In genomic region chr22:45223304-45224117, GRCh38 we compare ENCODE assay signal across 18 cellular contexts. TPM values are rescaled to one million over a fixed set of nuclear protein-coding genes. Genes with fewer than 3 reads are reported as not detected.
DNase-seq lines count a peak whose midpoint lies in the region; ATAC-seq and TF ChIP-seq lines count a peak whose summit lies in the region.
"Had no signal": no experiment of that assay in that cellular context is flagged by ENCODE, and none has a peak within 500 bp of the region (broad histone marks: within the 10 kb centered on the region; RNA-seq: fewer than 3 reads in every experiment).

No MANE protein-coding gene starts in this region.

- H4K20me1 ChIP-seq in SK-N-SH (ENCODE audit: insufficient read depth), result peaks cover 25% of the 10 kb centered on the region

- no peak overlapping the region for H3K27ac ChIP-seq in SK-N-SH (ENCODE audit: low read depth in 2 of 2, low read length in 1 of 2)
- H3K27ac ChIP-seq in substantia nigra (ENCODE audit: low read depth, low read length, poor library complexity, severe bottlenecking), result peak overlapping the region; percentile 97
- H3K27ac ChIP-seq: A549, C4-2B, upper lobe of left lung had no signal

- 63% methylated on average over 5 of the region's 5 CpGs for WGBS in SK-N-SH (ENCODE audit: low lambda C conversion rate)

- CTCF ChIA-PET in SK-N-SH (lab: Yijun Ruan, JAX), result no interaction called here

- no peak overlapping the region for H3K4me3 ChIP-seq in SK-N-SH (ENCODE audit: low read depth in 2 of 2, low read length in 1 of 2)
- H3K4me3 ChIP-seq: A549, heart left ventricle, upper lobe of left lung had no signal

- no peaks in the 10 kb centered on the region for H3F3A ChIP-seq in SK-N-SH (replicated peaks; ENCODE audit: insufficient read depth)

- H3K27me3 ChIP-seq in SK-N-SH (ENCODE audit: insufficient read depth), result no peaks in the 10 kb centered on the region
- H3K27me3 ChIP-seq: heart left ventricle, upper lobe of left lung had no signal

- no peak for TF ChIP-seq RAD21 in SK-N-SH (IDR thresholded peaks at IDR 0.05; ENCODE audit: low read length)

- no peak overlapping the region for H3K9ac ChIP-seq in SK-N-SH

- no peak for ATAC-seq in SK-N-SH treated with all-trans-retinoic acid at 6 μM for 48 hours
- ATAC-seq in sciatic nerve, result no peak
- ATAC-seq: heart left ventricle had no signal

- intact Hi-C loops in sciatic nerve (cut with DNase I), result no loop called here

- H3K79me2 ChIP-seq in SK-N-SH (ENCODE audit: insufficient read depth), result peaks cover 24% of the 10 kb centered on the region

- no peaks in the 10 kb centered on the region for H3K36me3 ChIP-seq in SK-N-SH (replicated peaks in 1 of 2; ENCODE audit: control insufficient read depth in 1 of 2, insufficient read depth in 2 of 2, low read length in 1 of 2)
- H3K36me3 ChIP-seq: heart left ventricle, upper lobe of left lung had no signal

- H2AFZ ChIP-seq in SK-N-SH (ENCODE audit: low read depth), result no peak overlapping the region

- H3K4me1 ChIP-seq in SK-N-SH (ENCODE audit: control insufficient read depth in 1 of 2, insufficient read depth in 2 of 2, low read depth in 1 of 2, low read length in 1 of 2), result peaks cover 0 to 36% of the 10 kb centered on the region in 2 experiments; a peak in 2 of 4 replicates

- DNase-seq in SK-N-SH (no peak), OCI-M1 (lab: John Stamatoyannopoulos, UW) (peak; percentile 15), dermis microvascular lymphatic vessel endothelial cell (ENCODE audit: low read depth in 2 of 2) (peak; percentile 48 to 67), substantia nigra (lab: John Stamatoyannopoulos, UW) (peak in 1 of 49 donors; percentile 31), iPS-NIHi11 (ENCODE audit: low spot score) (no peak), hepatic stellate cell (ENCODE audit: low spot score) (no peak), sciatic nerve (ENCODE audit: low spot score) (no peak)
- DNase-seq: activated CD8-positive, alpha-beta memory T cell treated with anti-CD3 and anti-CD28 coated beads, Interleukin-2, amount 50 U/mL, for 48 hours; activated naive CD4-positive, alpha-beta T cell treated with anti-CD3 and anti-CD28 coated beads for 36 hours; heart left ventricle; naive B cell; NCI-H1417 treated with DMSO at 0.1 percent for 48 hours; NCI-H446; stimulated activated naive CD4-positive, alpha-beta T cell; upper lobe of left lung had no signal

- no peak overlapping the region for H3K4me2 ChIP-seq in SK-N-SH
- H3K4me2 ChIP-seq: A549 had no signal

- TF ChIP-seq CTCF in SK-N-SH (IDR thresholded peaks at IDR 0.05), result no peak

- no peak for TF ChIP-seq EP300 in SK-N-SH (IDR thresholded peaks at IDR 0.05; ENCODE audit: borderline replicate concordance in 1 of 2, low read depth in 1 of 2, low read length in 1 of 2)

- no peaks in the 10 kb centered on the region for H3K9me3 ChIP-seq in SK-N-SH
- H3K9me3 ChIP-seq: A549, heart left ventricle, upper lobe of left lung had no signal

- no peaks in the 10 kb centered on the region for H3K9me2 ChIP-seq in SK-N-SH

- POLR2A ChIA-PET in SK-N-SH (lab: Yijun Ruan, JAX), result no interaction called here

TF ChIP-seq in SK-N-SH, 30 proteins besides CTCF, POLR2A, EP300 and RAD21:
- TF ChIP-seq NFIC (IDR thresholded peaks at IDR 0.05; ENCODE audit: borderline replicate concordance) (peak; percentile 23; the same call in 1 of the 2 replicates), FOXM1 (IDR thresholded peaks at IDR 0.05; ENCODE audit: low read depth) (no peak)

TF ChIP-seq in SK-N-SH treated with all-trans-retinoic acid at 6 μM for 48 hours, 23 proteins besides CTCF, POLR2A, EP300 and RAD21:
- TF ChIP-seq BACH2 (CRISPR knock-in tag; IDR thresholded peaks at IDR 0.05; ENCODE audit: borderline replicate concordance), result no peak
- TF ChIP-seq CSDC2 (CRISPR knock-in tag; IDR thresholded peaks at IDR 0.05), result no peak
- TF ChIP-seq TOX (CRISPR knock-in tag; IDR thresholded peaks at IDR 0.05; ENCODE audit: borderline replicate concordance), result no peak
- no peak for TF ChIP-seq CSRNP3 (CRISPR knock-in tag; IDR thresholded peaks at IDR 0.05)
- TF ChIP-seq OSR1 (CRISPR knock-in tag; IDR thresholded peaks at IDR 0.05), result no peak
- TF ChIP-seq ARNTL (CRISPR knock-in tag; IDR thresholded peaks at IDR 0.05; ENCODE audit: borderline replicate concordance, low read depth), result no peak
- TF ChIP-seq ZNF8 (CRISPR knock-in tag; IDR thresholded peaks at IDR 0.05), result no peak
- TF ChIP-seq ZFP3 (CRISPR knock-in tag; IDR thresholded peaks at IDR 0.05), result no peak
- TF ChIP-seq PPARA (CRISPR knock-in tag; IDR thresholded peaks at IDR 0.05; ENCODE audit: borderline replicate concordance), result no peak
- TF ChIP-seq ISL1 (CRISPR knock-in tag; IDR thresholded peaks at IDR 0.05), result no peak
- no peak for TF ChIP-seq ZNF70 (CRISPR knock-in tag; IDR thresholded peaks at IDR 0.05)
- no peak for TF ChIP-seq ESRRG (CRISPR knock-in tag; IDR thresholded peaks at IDR 0.05)
- no peak for TF ChIP-seq CREB5 (CRISPR knock-in tag; IDR thresholded peaks at IDR 0.05; ENCODE audit: low read depth)
TF ChIP-seq in SK-N-SH treated with all-trans-retinoic acid at 6 μM for 48 hours: peak in this region for 0.

RNA-seq across cellular contexts. Expression of gene KIAA0930, which starts 17.2 kb away (rescaled TPM):
- 55.9 and 80.8 TPM in 2 replicates for polyA plus RNA-seq in SK-N-SH (2012; rRNA removed)
- polyA plus RNA-seq in SK-N-SH (2012; cell fraction: cytosol; rRNA removed), result 31.0 and 38.2 TPM in 2 replicates
- 228 and 274 TPM in 2 replicates for polyA plus RNA-seq in SK-N-SH (2012; cell fraction: nucleus; rRNA removed)
- total RNA-seq in dermis microvascular lymphatic vessel endothelial cell, result 39.3 and 57.7 TPM in 2 replicates
- 119 TPM for total RNA-seq in sciatic nerve

RNA-seq across cellular contexts. Expression of gene NUP50, which starts 59.8 kb away (rescaled TPM):
- polyA plus RNA-seq in SK-N-SH (2012; rRNA removed), result 4.7 and 7.3 TPM in 2 replicates
- 6.2 and 7.0 TPM in 2 replicates for polyA plus RNA-seq in SK-N-SH (2012; cell fraction: cytosol; rRNA removed)
- polyA plus RNA-seq in SK-N-SH (2012; cell fraction: nucleus; rRNA removed), result 7.9 and 8.9 TPM in 2 replicates
- total RNA-seq in dermis microvascular lymphatic vessel endothelial cell, result 45.6 and 49.2 TPM in 2 replicates
- 55.9 TPM for total RNA-seq in sciatic nerve

Comparison
In these comparisons a context has a peak if more than half of its experiments do, and no peak if none do; other contexts are left out.
1. DNase-seq: peak in OCI-M1 (single experiment) and dermis microvascular lymphatic vessel endothelial cell (2 of 2); none in SK-N-SH (single experiment), iPS-NIHi11 (single experiment), hepatic stellate cell (single experiment) and sciatic nerve (single experiment).